ENCODE assay signal across 1 cellular context in the genomic region with DNA sequence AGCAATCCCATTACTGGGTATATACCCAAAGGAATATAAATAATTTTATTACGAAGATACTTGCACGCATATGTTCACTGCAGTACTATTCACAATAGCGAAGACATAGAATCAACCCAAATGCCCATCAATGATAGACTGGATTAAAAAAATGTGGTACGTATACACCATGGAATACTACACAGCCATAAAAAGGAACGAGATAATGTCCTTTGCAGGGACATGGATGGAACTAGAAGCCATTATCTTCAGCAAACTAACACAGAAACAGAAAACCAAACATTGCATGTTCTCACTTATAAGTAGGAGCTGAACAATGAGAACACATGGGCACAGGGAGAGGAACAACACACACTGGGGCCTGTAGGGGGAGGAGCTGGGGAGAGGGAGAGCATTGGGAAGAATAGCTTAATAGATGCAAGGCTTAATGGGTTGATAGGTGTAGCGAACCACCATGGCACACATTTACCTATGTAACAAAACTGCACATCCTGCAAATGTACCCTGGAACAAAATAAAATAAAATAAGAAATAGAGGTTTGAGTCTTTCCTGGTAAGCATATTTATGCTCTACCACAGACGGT.
A peak's percentile ranks its signal among the peaks of the same experiment; 100 is the strongest.
TF ChIP-seq lines count a peak whose summit lies in the region.

No MANE protein-coding gene starts in this region.

TF ChIP-seq in HepG2, 621 proteins besides CTCF, POLR2A, EP300 and RAD21:
- TF ChIP-seq ZIK1 (CRISPR knock-in tag; IDR thresholded peaks at IDR 0.05; ENCODE audit: borderline replicate concordance, low read depth) (0 out of 2 replicates have a peak, but pooled peaks have one; percentile 13), KDM1A (CRISPR knock-in tag; IDR thresholded peaks at IDR 0.05) (peak; percentile 52; the same call in 1 of the 2 replicates), HOXA7 (CRISPR knock-in tag; IDR thresholded peaks at IDR 0.05) (0 out of 2 replicates have a peak, but pooled peaks have one; percentile 37), RCOR2 (CRISPR knock-in tag; IDR thresholded peaks at IDR 0.05) (peak; percentile 22; the same call in 1 of the 2 replicates), SNAPC2 (CRISPR knock-in tag; IDR thresholded peaks at IDR 0.05) (0 out of 2 replicates have a peak, but pooled peaks have one; percentile 27)
